1 cellular context compared by ENCODE assay signal in the genomic region with DNA sequence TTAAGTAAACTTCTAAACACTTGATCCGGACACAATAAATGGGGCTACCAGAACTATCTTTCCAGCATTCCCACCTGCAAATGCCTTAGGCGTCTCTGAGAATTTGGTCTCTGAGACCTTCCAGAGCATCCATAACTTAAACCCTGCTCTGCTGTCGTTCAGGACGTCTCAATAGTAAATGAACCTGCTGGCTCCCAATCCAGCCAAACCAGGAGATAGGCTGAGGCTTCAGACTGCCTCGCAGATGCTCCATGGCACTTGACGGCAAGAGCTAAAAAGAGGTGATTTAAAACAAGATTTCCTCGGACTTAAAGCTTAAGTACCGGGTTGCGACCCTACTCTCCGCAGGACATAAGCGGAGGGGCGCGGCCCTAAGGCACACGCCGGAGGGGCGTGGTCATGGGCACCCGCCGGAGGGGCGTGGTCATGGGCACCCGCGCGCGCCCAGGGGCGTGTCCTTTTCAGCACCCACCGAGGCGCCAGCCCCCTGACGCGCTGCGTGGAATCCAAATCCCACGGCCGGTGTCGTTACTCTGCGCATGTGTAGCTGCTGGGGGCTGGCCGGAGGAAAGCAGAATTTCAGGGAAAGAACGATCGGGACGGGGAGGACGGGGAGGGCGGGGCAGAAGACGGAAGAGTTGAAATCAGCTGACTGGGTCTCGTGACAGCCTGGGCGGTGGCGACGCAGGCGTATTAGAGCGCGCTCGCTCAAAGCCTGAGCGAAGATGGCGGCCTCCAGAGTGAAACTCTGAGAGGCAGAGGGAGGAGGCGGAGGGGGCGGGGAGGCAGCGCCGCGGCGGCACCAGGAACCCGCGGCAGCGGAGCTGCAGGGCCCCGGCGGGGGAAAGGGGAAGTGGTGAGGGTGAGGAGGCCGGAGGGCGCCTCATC.
TF ChIP-seq lines count a peak whose summit lies in the region.

A gene with protein sequence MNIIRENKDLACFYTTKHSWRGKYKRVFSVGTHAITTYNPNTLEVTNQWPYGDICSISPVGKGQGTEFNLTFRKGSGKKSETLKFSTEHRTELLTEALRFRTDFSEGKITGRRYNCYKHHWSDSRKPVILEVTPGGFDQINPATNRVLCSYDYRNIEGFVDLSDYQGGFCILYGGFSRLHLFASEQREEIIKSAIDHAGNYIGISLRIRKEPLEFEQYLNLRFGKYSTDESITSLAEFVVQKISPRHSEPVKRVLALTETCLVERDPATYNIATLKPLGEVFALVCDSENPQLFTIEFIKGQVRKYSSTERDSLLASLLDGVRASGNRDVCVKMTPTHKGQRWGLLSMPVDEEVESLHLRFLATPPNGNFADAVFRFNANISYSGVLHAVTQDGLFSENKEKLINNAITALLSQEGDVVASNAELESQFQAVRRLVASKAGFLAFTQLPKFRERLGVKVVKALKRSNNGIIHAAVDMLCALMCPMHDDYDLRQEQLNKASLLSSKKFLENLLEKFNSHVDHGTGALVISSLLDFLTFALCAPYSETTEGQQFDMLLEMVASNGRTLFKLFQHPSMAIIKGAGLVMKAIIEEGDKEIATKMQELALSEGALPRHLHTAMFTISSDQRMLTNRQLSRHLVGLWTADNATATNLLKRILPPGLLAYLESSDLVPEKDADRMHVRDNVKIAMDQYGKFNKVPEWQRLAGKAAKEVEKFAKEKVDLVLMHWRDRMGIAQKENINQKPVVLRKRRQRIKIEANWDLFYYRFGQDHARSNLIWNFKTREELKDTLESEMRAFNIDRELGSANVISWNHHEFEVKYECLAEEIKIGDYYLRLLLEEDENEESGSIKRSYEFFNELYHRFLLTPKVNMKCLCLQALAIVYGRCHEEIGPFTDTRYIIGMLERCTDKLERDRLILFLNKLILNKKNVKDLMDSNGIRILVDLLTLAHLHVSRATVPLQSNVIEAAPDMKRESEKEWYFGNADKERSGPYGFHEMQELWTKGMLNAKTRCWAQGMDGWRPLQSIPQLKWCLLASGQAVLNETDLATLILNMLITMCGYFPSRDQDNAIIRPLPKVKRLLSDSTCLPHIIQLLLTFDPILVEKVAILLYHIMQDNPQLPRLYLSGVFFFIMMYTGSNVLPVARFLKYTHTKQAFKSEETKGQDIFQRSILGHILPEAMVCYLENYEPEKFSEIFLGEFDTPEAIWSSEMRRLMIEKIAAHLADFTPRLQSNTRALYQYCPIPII (N-terminal part only) (plus strand): TSS at position 696 of the 888 bp plus-strand sequence. CDS start 17,049 bp downstream, outside the sequence.

TF ChIP-seq in liver, 16 proteins besides CTCF, POLR2A, EP300 and RAD21 (continued from another document):
- TF ChIP-seq, protein P1, sequence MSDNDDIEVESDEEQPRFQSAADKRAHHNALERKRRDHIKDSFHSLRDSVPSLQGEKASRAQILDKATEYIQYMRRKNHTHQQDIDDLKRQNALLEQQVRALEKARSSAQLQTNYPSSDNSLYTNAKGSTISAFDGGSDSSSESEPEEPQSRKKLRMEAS (IDR thresholded peaks at IDR 0.05), result no peak
- TF ChIP-seq HNF4A (conservative IDR thresholded peaks at IDR 0.05), result peak in 1 of 2 donors; percentile 11
- no peak for TF ChIP-seq EGR1 (IDR thresholded peaks at IDR 0.05; ENCODE audit: low read depth in 2 of 2)
- TF ChIP-seq FOXA1 (IDR thresholded peaks at IDR 0.05), result no peak
- peak in 1 of 2 donors; percentile 57 for TF ChIP-seq GABPA (IDR thresholded peaks at IDR 0.05 in 1 of 2, conservative IDR thresholded peaks at IDR 0.05 in 1 of 2)
- TF ChIP-seq, protein P2, sequence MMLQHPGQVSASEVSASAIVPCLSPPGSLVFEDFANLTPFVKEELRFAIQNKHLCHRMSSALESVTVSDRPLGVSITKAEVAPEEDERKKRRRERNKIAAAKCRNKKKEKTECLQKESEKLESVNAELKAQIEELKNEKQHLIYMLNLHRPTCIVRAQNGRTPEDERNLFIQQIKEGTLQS (IDR thresholded peaks at IDR 0.05), result no peak
- peak; percentile 23 for TF ChIP-seq SP1 (IDR thresholded peaks at IDR 0.05)
- TF ChIP-seq NR2F2 (IDR thresholded peaks at IDR 0.05), result no peak
- TF ChIP-seq HNF4G (IDR thresholded peaks at IDR 0.05), result no peak
- no peak for TF ChIP-seq FOXA2 (IDR thresholded peaks at IDR 0.05)
- TF ChIP-seq, protein P3, sequence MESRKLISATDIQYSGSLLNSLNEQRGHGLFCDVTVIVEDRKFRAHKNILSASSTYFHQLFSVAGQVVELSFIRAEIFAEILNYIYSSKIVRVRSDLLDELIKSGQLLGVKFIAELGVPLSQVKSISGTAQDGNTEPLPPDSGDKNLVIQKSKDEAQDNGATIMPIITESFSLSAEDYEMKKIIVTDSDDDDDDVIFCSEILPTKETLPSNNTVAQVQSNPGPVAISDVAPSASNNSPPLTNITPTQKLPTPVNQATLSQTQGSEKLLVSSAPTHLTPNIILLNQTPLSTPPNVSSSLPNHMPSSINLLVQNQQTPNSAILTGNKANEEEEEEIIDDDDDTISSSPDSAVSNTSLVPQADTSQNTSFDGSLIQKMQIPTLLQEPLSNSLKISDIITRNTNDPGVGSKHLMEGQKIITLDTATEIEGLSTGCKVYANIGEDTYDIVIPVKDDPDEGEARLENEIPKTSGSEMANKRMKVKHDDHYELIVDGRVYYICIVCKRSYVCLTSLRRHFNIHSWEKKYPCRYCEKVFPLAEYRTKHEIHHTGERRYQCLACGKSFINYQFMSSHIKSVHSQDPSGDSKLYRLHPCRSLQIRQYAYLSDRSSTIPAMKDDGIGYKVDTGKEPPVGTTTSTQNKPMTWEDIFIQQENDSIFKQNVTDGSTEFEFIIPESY (IDR thresholded peaks at IDR 0.05), result peak; percentile 35
- no peak for TF ChIP-seq RXRA (IDR thresholded peaks at IDR 0.05)
